Comparison of ENCODE assay signal across 33 cellular contexts in genomic region chr9:82260691-82261090, GRCh38.
"Had no signal": no experiment of that assay in that cellular context is flagged by ENCODE, and none has a peak within 500 bp of the region (broad histone marks: within the 10 kb centered on the region; RNA-seq: fewer than 3 reads in every experiment).

No MANE protein-coding gene starts in this region.

- DNase-seq: activated CD4-positive, alpha-beta memory T cell treated with anti-CD3 and anti-CD28 coated beads for 36 hours; activated CD4-positive, alpha-beta T cell treated with anti-CD3 and anti-CD28 coated beads for 36 hours; activated CD4-positive, alpha-beta T cell treated with anti-CD3 and anti-CD28 coated beads, Interleukin-2, amount 10 ng/mL, durations not matched to agents 24 days and 14 days; activated CD4-positive, CD25-positive, alpha-beta regulatory T cell; activated CD4-positive, CD25-positive, alpha-beta regulatory T cell treated with anti-CD3 and anti-CD28 coated beads, Interleukin-2, amount 50 U/mL, for 72 hours; activated CD8-positive, alpha-beta memory T cell treated with anti-CD3 and anti-CD28 coated beads, Interleukin-2, amount 10 ng/mL, durations not matched to agents 7 days and 5 days; activated CD8-positive, alpha-beta memory T cell treated with anti-CD3 and anti-CD28 coated beads, Interleukin-2, amount 50 U/mL, for 4 hours; activated CD8-positive, alpha-beta T cell treated with anti-CD3 and anti-CD28 coated beads, Interleukin-2, amount 10 ng/mL, durations not matched to agents 7 days and 5 days; activated gamma-delta T cell; activated naive CD4-positive, alpha-beta T cell; activated naive CD4-positive, alpha-beta T cell treated with anti-CD3 and anti-CD28 coated beads, Interleukin-2, amount 10 ng/mL, durations not matched to agents 7 days and 5 days; activated naive CD8-positive, alpha-beta T cell treated with anti-CD3 and anti-CD28 coated beads, Interleukin-2, amount 10 ng/mL, durations not matched to agents 7 days and 5 days; activated T-cell treated with anti-CD3 and anti-CD28 coated beads, Interleukin-2, amount 50 U/mL, for 1 hour; activated T-cell treated with anti-CD3 and anti-CD28 coated beads, Interleukin-2, amount 50 U/mL, for 72 hours; central memory CD4-positive, alpha-beta T cell; cerebellar nuclear complex; colonic mucosa; effector memory CD4-positive, alpha-beta T cell; endodermal cell; foreskin fibroblast; gastrocnemius medialis; glutamatergic neuron; heart right ventricle; T-helper 1 cell; T-helper 17 cell; T1000 had no signal

- H3K27ac ChIP-seq: ascending aorta, breast epithelium, cardiac muscle cell, colonic mucosa, gastrocnemius medialis, heart right ventricle had no signal

- H3K36me3 ChIP-seq: ascending aorta, breast epithelium, cardiac muscle cell, colonic mucosa, gastrocnemius medialis, heart right ventricle had no signal

- H3K4me1 ChIP-seq: ascending aorta, breast epithelium, colonic mucosa, gastrocnemius medialis, heart right ventricle had no signal

- H3K9me3 Mint-ChIP-seq: activated CD4-positive, alpha-beta T cell treated with anti-CD3 and anti-CD28 coated beads, Interleukin-2, amount 10 ng/mL, durations not matched to agents 24 days and 14 days; activated naive CD4-positive, alpha-beta T cell treated with anti-CD3 and anti-CD28 coated beads, Interleukin-2, amount 10 ng/mL, durations not matched to agents 7 days and 5 days; activated naive CD8-positive, alpha-beta T cell treated with anti-CD3 and anti-CD28 coated beads, Interleukin-2, amount 10 ng/mL, durations not matched to agents 7 days and 5 days had no signal

- H3K4me3 Mint-ChIP-seq: activated CD4-positive, alpha-beta memory T cell treated with anti-CD3 and anti-CD28 coated beads for 36 hours; activated CD4-positive, alpha-beta T cell treated with anti-CD3 and anti-CD28 coated beads for 36 hours; activated CD4-positive, alpha-beta T cell treated with anti-CD3 and anti-CD28 coated beads, Interleukin-2, amount 10 ng/mL, durations not matched to agents 24 days and 14 days; activated CD8-positive, alpha-beta memory T cell treated with anti-CD3 and anti-CD28 coated beads, Interleukin-2, amount 10 ng/mL, durations not matched to agents 7 days and 5 days; activated CD8-positive, alpha-beta T cell treated with anti-CD3 and anti-CD28 coated beads, Interleukin-2, amount 10 ng/mL, durations not matched to agents 7 days and 5 days; activated naive CD4-positive, alpha-beta T cell treated with anti-CD3 and anti-CD28 coated beads, Interleukin-2, amount 10 ng/mL, durations not matched to agents 7 days and 5 days; activated naive CD8-positive, alpha-beta T cell treated with anti-CD3 and anti-CD28 coated beads, Interleukin-2, amount 10 ng/mL, durations not matched to agents 7 days and 5 days; activated T-cell treated with anti-CD3 and anti-CD28 coated beads, Interleukin-2, amount 50 U/mL, for 72 hours; brain; endodermal cell; T-helper 17 cell; T-helper 2 cell treated with Interferon-gamma antibody and Interleukin-4, amounts not matched to agents 5 μg/mL and 100 μg/mL, for 36 hours had no signal

- H3K4me1 Mint-ChIP-seq: activated CD4-positive, alpha-beta T cell treated with anti-CD3 and anti-CD28 coated beads for 36 hours; activated CD4-positive, alpha-beta T cell treated with anti-CD3 and anti-CD28 coated beads, Interleukin-2, amount 10 ng/mL, durations not matched to agents 24 days and 14 days; activated CD8-positive, alpha-beta memory T cell treated with anti-CD3 and anti-CD28 coated beads, Interleukin-2, amount 10 ng/mL, durations not matched to agents 7 days and 5 days; activated naive CD4-positive, alpha-beta T cell treated with anti-CD3 and anti-CD28 coated beads, Interleukin-2, amount 10 ng/mL, durations not matched to agents 7 days and 5 days; activated naive CD8-positive, alpha-beta T cell treated with anti-CD3 and anti-CD28 coated beads, Interleukin-2, amount 10 ng/mL, durations not matched to agents 7 days and 5 days; endodermal cell; T-helper 17 cell had no signal

- H3K27ac Mint-ChIP-seq: activated CD4-positive, alpha-beta memory T cell treated with anti-CD3 and anti-CD28 coated beads for 36 hours; activated CD4-positive, alpha-beta T cell treated with anti-CD3 and anti-CD28 coated beads for 36 hours; activated CD4-positive, alpha-beta T cell treated with anti-CD3 and anti-CD28 coated beads, Interleukin-2, amount 10 ng/mL, durations not matched to agents 24 days and 14 days; activated CD8-positive, alpha-beta memory T cell treated with anti-CD3 and anti-CD28 coated beads, Interleukin-2, amount 10 ng/mL, durations not matched to agents 7 days and 5 days; activated CD8-positive, alpha-beta T cell treated with anti-CD3 and anti-CD28 coated beads, Interleukin-2, amount 10 ng/mL, durations not matched to agents 7 days and 5 days; activated naive CD4-positive, alpha-beta T cell treated with anti-CD3 and anti-CD28 coated beads, Interleukin-2, amount 10 ng/mL, durations not matched to agents 7 days and 5 days; activated naive CD4-positive, alpha-beta T cell treated with anti-CD3 and anti-CD28 coated beads, Interleukin-2, amount 50 U/mL, for 72 hours; activated naive CD8-positive, alpha-beta T cell treated with anti-CD3 and anti-CD28 coated beads, Interleukin-2, amount 10 ng/mL, durations not matched to agents 7 days and 5 days; activated T-cell treated with anti-CD3 and anti-CD28 coated beads, Interleukin-2, amount 50 U/mL, for 72 hours; brain; endodermal cell; T-helper 17 cell; T-helper 2 cell treated with Interferon-gamma antibody and Interleukin-4, amounts not matched to agents 5 μg/mL and 100 μg/mL, for 36 hours had no signal

- H3K4me3 ChIP-seq: ascending aorta, breast epithelium, cardiac muscle cell, colonic mucosa, gastrocnemius medialis, heart right ventricle had no signal

- H3K27me3 ChIP-seq: ascending aorta, breast epithelium, cardiac muscle cell, colonic mucosa, gastrocnemius medialis, heart right ventricle had no signal

- H3K36me3 Mint-ChIP-seq: activated CD4-positive, alpha-beta memory T cell treated with anti-CD3 and anti-CD28 coated beads for 36 hours; activated CD8-positive, alpha-beta memory T cell treated with anti-CD3 and anti-CD28 coated beads, Interleukin-2, amount 10 ng/mL, durations not matched to agents 7 days and 5 days; activated naive CD4-positive, alpha-beta T cell treated with anti-CD3 and anti-CD28 coated beads, Interleukin-2, amount 10 ng/mL, durations not matched to agents 7 days and 5 days; activated naive CD4-positive, alpha-beta T cell treated with anti-CD3 and anti-CD28 coated beads, Interleukin-2, amount 50 U/mL, for 72 hours; activated naive CD8-positive, alpha-beta T cell treated with anti-CD3 and anti-CD28 coated beads, Interleukin-2, amount 10 ng/mL, durations not matched to agents 7 days and 5 days; brain had no signal

- H3K27me3 Mint-ChIP-seq: activated CD4-positive, alpha-beta memory T cell treated with anti-CD3 and anti-CD28 coated beads for 36 hours; activated CD4-positive, alpha-beta T cell treated with anti-CD3 and anti-CD28 coated beads for 36 hours; activated CD4-positive, alpha-beta T cell treated with anti-CD3 and anti-CD28 coated beads, Interleukin-2, amount 10 ng/mL, durations not matched to agents 24 days and 14 days; activated CD8-positive, alpha-beta memory T cell treated with anti-CD3 and anti-CD28 coated beads, Interleukin-2, amount 10 ng/mL, durations not matched to agents 7 days and 5 days; activated naive CD4-positive, alpha-beta T cell treated with anti-CD3 and anti-CD28 coated beads, Interleukin-2, amount 10 ng/mL, durations not matched to agents 7 days and 5 days; activated naive CD8-positive, alpha-beta T cell treated with anti-CD3 and anti-CD28 coated beads, Interleukin-2, amount 10 ng/mL, durations not matched to agents 7 days and 5 days; T-helper 17 cell had no signal

- H3K9me3 ChIP-seq: ascending aorta, breast epithelium, colonic mucosa, gastrocnemius medialis, heart right ventricle had no signal

- ATAC-seq: activated CD4-positive, alpha-beta T cell treated with anti-CD3 and anti-CD28 coated beads for 36 hours; activated CD8-positive, alpha-beta memory T cell treated with anti-CD3 and anti-CD28 coated beads, Interleukin-2, amount 10 ng/mL, durations not matched to agents 7 days and 5 days; activated CD8-positive, alpha-beta T cell treated with anti-CD3 and anti-CD28 coated beads, Interleukin-2, amount 10 ng/mL, durations not matched to agents 7 days and 5 days; activated naive CD4-positive, alpha-beta T cell treated with anti-CD3 and anti-CD28 coated beads, Interleukin-2, amount 50 U/mL, for 72 hours; activated T-cell treated with anti-CD3 and anti-CD28 coated beads, Interleukin-2, amount 50 U/mL, for 72 hours; esophagus mucosa; gastrocnemius medialis; heart right ventricle; T-helper 17 cell had no signal
